In the genomic region with DNA sequence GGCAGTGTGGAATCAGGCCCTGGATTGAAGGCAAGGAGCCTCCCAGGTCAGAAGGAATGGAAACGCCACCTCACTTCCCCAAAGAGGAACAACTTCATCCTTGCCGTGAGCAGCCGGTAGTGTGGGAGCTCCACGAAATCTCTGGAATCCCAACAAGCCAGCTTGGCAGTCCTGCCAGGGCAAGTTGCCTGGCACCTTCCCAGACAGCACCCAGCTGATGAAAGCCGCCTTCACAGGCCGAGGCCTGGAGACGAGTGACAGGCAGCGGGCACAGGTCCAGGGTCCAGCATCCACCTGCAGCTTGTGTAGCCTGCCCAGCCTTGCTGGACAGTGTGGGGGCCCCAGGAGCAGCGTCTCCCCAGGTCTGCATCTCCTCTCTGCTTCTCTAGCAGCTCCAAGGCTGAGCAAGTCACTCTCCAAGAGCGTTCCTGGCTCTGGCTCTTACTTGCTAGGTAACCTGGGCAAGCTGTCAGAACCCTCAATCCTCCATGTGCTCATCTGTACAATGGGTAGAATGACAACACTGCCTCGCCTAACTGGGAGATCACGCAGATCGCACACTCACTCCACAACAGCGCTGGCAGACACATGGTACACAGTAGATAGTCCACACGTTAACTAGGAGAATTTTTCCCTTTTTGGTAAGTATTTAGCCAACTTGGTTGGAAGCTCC, we compare ENCODE assay signal across 13 cellular contexts. TPM values are rescaled to one million over a fixed set of nuclear protein-coding genes. Genes with fewer than 3 reads are reported as not detected.
DNase-seq lines count a peak whose midpoint lies in the region; ATAC-seq, FAIRE-seq and TF ChIP-seq lines count a peak whose summit lies in the region.
"Had no signal": no experiment of that assay in that cellular context is flagged by ENCODE, and none has a peak within 500 bp of the region (broad histone marks: within the 10 kb centered on the region; RNA-seq: fewer than 3 reads in every experiment).

No MANE protein-coding gene starts in this region.

- no peak overlapping the region for H4K8ac ChIP-seq in H1 (ENCODE audit: extremely low read depth, insufficient read depth, low read length)

- H3K36me3 Mint-ChIP-seq in natural killer cell, result no peaks in the 10 kb centered on the region
- H3K36me3 Mint-ChIP-seq in natural killer cell treated with Interleukin-12 subunit alpha and Interleukin-12 subunit beta and Interleukin-15 and Interleukin-18, amount 100 ng/mL, for 72 hours, result no peaks in the 10 kb centered on the region

- no peak overlapping the region for H2BK20ac ChIP-seq in H1 (ENCODE audit: low read length)

- H3K9me3 ChIP-seq in H1 (ENCODE audit: insufficient read depth in 2 of 2, low read depth in 1 of 2, low read length in 1 of 2), result no peaks in the 10 kb centered on the region
- H3K9me3 ChIP-seq in lower lobe of right lung, result no peaks in the 10 kb centered on the region
- no peaks in the 10 kb centered on the region for H3K9me3 ChIP-seq in aorta (ENCODE audit: control insufficient read depth, low read length)
- no peaks in the 10 kb centered on the region for H3K9me3 ChIP-seq in HAP-1
- H3K9me3 ChIP-seq in effector memory CD4-positive, alpha-beta T cell (ENCODE audit: control insufficient read depth, low read length), result no peaks in the 10 kb centered on the region
- H3K9me3 ChIP-seq: BE2C, Peyer's patch, uterus had no signal

- peaks cover 15 to 28% of the 10 kb centered on the region in 2 experiments for H4K20me1 ChIP-seq in H1 (replicated peaks in 1 of 2; ENCODE audit: control insufficient read depth in 1 of 2, insufficient read depth in 2 of 2, low read length in 2 of 2)

- no peak overlapping the region for H3K18ac ChIP-seq in H1 (ENCODE audit: extremely low read depth, low read length)

- POLR2A ChIA-PET in H1 (lab: Charles Lee; ENCODE audit: partially characterized antibody), result interaction anchor here (0.8 to 1.8 kb wide), 5 partner anchors 11 to 111 kb away, joined by 3 to 6 read pairs (median 3); a partner anchor contains a TSS

- H3K27me3 ChIP-seq in H1 (replicated peaks in 1 of 4; ENCODE audit: control insufficient read depth in 3 of 4, extremely low read depth in 1 of 4, insufficient read depth in 3 of 4, low read length in 3 of 4) (no peaks in the 10 kb centered on the region), lower lobe of right lung (ENCODE audit: low read depth) (no peaks in the 10 kb centered on the region), aorta (ENCODE audit: control insufficient read depth in 1 of 2, insufficient read depth in 2 of 2, low read length in 1 of 2) (no peaks in the 10 kb centered on the region), HAP-1 (ENCODE audit: low read depth) (no peaks in the 10 kb centered on the region)
- no peaks in the 10 kb centered on the region for H3K27me3 ChIP-seq in effector memory CD4-positive, alpha-beta T cell (replicated peaks; ENCODE audit: control insufficient read depth, insufficient read depth, low read length, poor library complexity, severe bottlenecking)
- H3K27me3 ChIP-seq: BE2C, Peyer's patch, uterus had no signal

- peaks cover 22 to 46% of the 10 kb centered on the region in 2 donors for H3K4me1 Mint-ChIP-seq in natural killer cell
- peaks cover 26 to 28% of the 10 kb centered on the region in 2 donors for H3K4me1 Mint-ChIP-seq in natural killer cell treated with Interleukin-12 subunit alpha and Interleukin-12 subunit beta and Interleukin-15 and Interleukin-18, amount 100 ng/mL, for 72 hours (ENCODE audit: low read depth in 2 of 2)

- H3K79me1 ChIP-seq in H1 (ENCODE audit: low read depth, low read length), result peaks cover 8% of the 10 kb centered on the region; the same call in 1 of the 2 replicates

- CTCF ChIA-PET in H1 (lab: Charles Lee; ENCODE audit: partially characterized antibody), result interaction anchor here (0.7 to 34.3 kb wide), 7 partner anchors 10 to 135 kb away, joined by 3 to 1769 read pairs (median 24); a partner anchor contains a TSS

- no peak overlapping the region for H3K4me2 ChIP-seq in H1 (ENCODE audit: insufficient read depth in 1 of 2, low read depth in 2 of 2, low read length in 2 of 2)

- no peak overlapping the region for H3K23ac ChIP-seq in H1 (ENCODE audit: insufficient read length)

- TF ChIP-seq CTCF in natural killer cell (IDR thresholded peaks at IDR 0.05) (no peak), H1 (IDR thresholded peaks at IDR 0.05; ENCODE audit: control extremely low read depth in 1 of 3, insufficient read depth in 1 of 3, low read depth in 1 of 3, low read length in 3 of 3) (no peak), lower lobe of right lung (IDR thresholded peaks at IDR 0.05) (no peak)

- no peak for TF ChIP-seq POLR2A in H1 (IDR thresholded peaks at IDR 0.05; ENCODE audit: control extremely low read depth in 1 of 2, low read depth in 2 of 2, low read length in 2 of 2)

- H3K79me2 ChIP-seq in H1 (ENCODE audit: control insufficient read depth in 1 of 2, insufficient read depth in 2 of 2, low read length in 2 of 2), result peaks cover 0 to 29% of the 10 kb centered on the region in 2 experiments; a peak in 2 of 4 replicates
- H3K79me2 ChIP-seq: parathyroid adenoma had no signal

- no peak for TF ChIP-seq RAD21 in H1 (IDR thresholded peaks at IDR 0.05 in 1 of 2, conservative IDR thresholded peaks at IDR 0.05 in 1 of 2; ENCODE audit: low read depth in 2 of 2, low read length in 2 of 2)

- no peaks in the 10 kb centered on the region for H3K9me3 Mint-ChIP-seq in natural killer cell
- no peaks in the 10 kb centered on the region for H3K9me3 Mint-ChIP-seq in natural killer cell treated with Interleukin-12 subunit alpha and Interleukin-12 subunit beta and Interleukin-15 and Interleukin-18, amount 100 ng/mL, for 72 hours

- no peak overlapping the region for H2BK15ac ChIP-seq in H1 (ENCODE audit: low read length)

- TF ChIP-seq EP300 in H1 (IDR thresholded peaks at IDR 0.05; ENCODE audit: borderline replicate concordance in 1 of 2, low read depth in 2 of 2, low read length in 2 of 2), result no peak

- DNase-seq in natural killer cell (no peak), H1 (ENCODE audit: low read depth in 1 of 2, low spot score in 2 of 2) (no peak), lower lobe of right lung (peak; percentile 83), aorta (peak; percentile 69 to 85), HAP-1 (ENCODE audit: low spot score in 2 of 2) (no peak), NCI-H2107 (lab: John Stamatoyannopoulos, UW) (no peak)
- no peak for DNase-seq in natural killer cell treated with Interleukin-12 subunit alpha and Interleukin-12 subunit beta and Interleukin-15 and Interleukin-18, amount 100 ng/mL, for 72 hours (ENCODE audit: low spot score)
- no peak for DNase-seq in effector memory CD4-positive, alpha-beta T cell
- DNase-seq: BE2C, NCI-H187 treated with DMSO at 0.1 percent for 48 hours, uterus had no signal

- H4K5ac ChIP-seq in H1 (ENCODE audit: insufficient read length, low read depth, low read length), result no peak overlapping the region

- ATAC-seq in natural killer cell (no peak), lower lobe of right lung (peak; percentile 27 to 55), aorta (ENCODE audit: low FRiP score) (no peak)
- no peak for ATAC-seq in natural killer cell treated with Interleukin-12 subunit alpha and Interleukin-12 subunit beta and Interleukin-15 and Interleukin-18, amount 100 ng/mL, for 72 hours

- no peak overlapping the region for H4K91ac ChIP-seq in H1 (replicated peaks; ENCODE audit: insufficient read length, low read length)

- in situ Hi-C loops in HAP-1 (cut with MboI; ENCODE audit: low sequenced_read_pairs), result no loop called here

- H3K4me3 ChIP-seq in H1 (ENCODE audit: extremely low read depth in 1 of 4, insufficient read depth in 2 of 4, low read depth in 3 of 4, low read length in 4 of 4), result no peak overlapping the region
- H3K4me3 ChIP-seq in lower lobe of right lung, result no peak overlapping the region
- H3K4me3 ChIP-seq in aorta (ENCODE audit: low read length in 2 of 2), result no peak overlapping the region
- no peak overlapping the region for H3K4me3 ChIP-seq in HAP-1
- no peak overlapping the region for H3K4me3 ChIP-seq in effector memory CD4-positive, alpha-beta T cell (ENCODE audit: insufficient read depth, low read depth, low read length, poor library complexity, severe bottlenecking)
- H3K4me3 ChIP-seq: Peyer's patch, uterus had no signal

- H3K4me3 Mint-ChIP-seq in natural killer cell, result no peak overlapping the region
- no peak overlapping the region for H3K4me3 Mint-ChIP-seq in natural killer cell treated with Interleukin-12 subunit alpha and Interleukin-12 subunit beta and Interleukin-15 and Interleukin-18, amount 100 ng/mL, for 72 hours

- no peak for FAIRE-seq in H1 (lab: Jason Lieb, UNC)

- no peak overlapping the region for H2BK5ac ChIP-seq in H1 (ENCODE audit: low read depth, low read length)

- no peaks in the 10 kb centered on the region for H3K27me3 Mint-ChIP-seq in natural killer cell (ENCODE audit: low read depth in 2 of 2)
- H3K27me3 Mint-ChIP-seq in natural killer cell treated with Interleukin-12 subunit alpha and Interleukin-12 subunit beta and Interleukin-15 and Interleukin-18, amount 100 ng/mL, for 72 hours, result no peaks in the 10 kb centered on the region

- no peak overlapping the region for H2AFZ ChIP-seq in H1 (ENCODE audit: low read length)
- H2AFZ ChIP-seq: parathyroid adenoma had no signal

- H2BK120ac ChIP-seq in H1 (replicated peaks; ENCODE audit: low read depth, low read length), result no peak overlapping the region

- no peak overlapping the region for H3K27ac ChIP-seq in H1 (ENCODE audit: low read depth, low read length)
- H3K27ac ChIP-seq in lower lobe of right lung, result no peak overlapping the region
- no peak overlapping the region for H3K27ac ChIP-seq in aorta (ENCODE audit: low read depth in 1 of 2, low read length in 2 of 2)
- no peak overlapping the region for H3K27ac ChIP-seq in effector memory CD4-positive, alpha-beta T cell (ENCODE audit: insufficient read depth, low read length, poor library complexity, severe bottlenecking)
- H3K27ac ChIP-seq: parathyroid adenoma, uterus had no signal

- H3K4me1 ChIP-seq in H1 (replicated peaks in 1 of 4; ENCODE audit: control insufficient read depth in 3 of 4, insufficient read depth in 4 of 4, low read length in 3 of 4) (peaks cover 0 to 8% (median 2%) of the 10 kb centered on the region in 4 experiments; a peak in 5 of 7 replicates), lower lobe of right lung (peaks cover 44% of the 10 kb centered on the region), aorta (ENCODE audit: control insufficient read depth in 1 of 2, insufficient read depth in 2 of 2, low read length in 2 of 2) (peaks cover 0 to 2% of the 10 kb centered on the region in 2 donors), HAP-1 (peaks cover 8% of the 10 kb centered on the region)
- H3K4me1 ChIP-seq in effector memory CD4-positive, alpha-beta T cell (ENCODE audit: control insufficient read depth, insufficient read depth, low read length, poor library complexity, severe bottlenecking), result peaks cover 14% of the 10 kb centered on the region
- H3K4me1 ChIP-seq: uterus had no signal

- H2BK12ac ChIP-seq in H1 (ENCODE audit: low read depth, low read length), result no peak overlapping the region

- no peak overlapping the region for H3K4ac ChIP-seq in H1 (replicated peaks; ENCODE audit: insufficient read length, low read depth, low read length)

- intact Hi-C loops in natural killer cell (cut with micrococcal nuclease), result no loop called here
- intact Hi-C loops in lower lobe of right lung (cut with DNase I), result no loop called here
- intact Hi-C loops in aorta (cut with DNase I), result no loop called here

- H3K27ac Mint-ChIP-seq in natural killer cell, result peak overlapping the region; percentile 36 to 81
- H3K27ac Mint-ChIP-seq in natural killer cell treated with Interleukin-12 subunit alpha and Interleukin-12 subunit beta and Interleukin-15 and Interleukin-18, amount 100 ng/mL, for 72 hours, result peak overlapping the region in 1 of 2 donors; percentile 98

- no peak overlapping the region for H2AK5ac ChIP-seq in H1 (ENCODE audit: low read depth, low read length)

- no peak overlapping the region for H3K9ac ChIP-seq in H1 (replicated peaks in 1 of 4; ENCODE audit: extremely low read depth in 1 of 4, low read depth in 3 of 4, low read length in 3 of 4)
- H3K9ac ChIP-seq: parathyroid adenoma had no signal

- 93% methylated on average over 15 of the region's 15 CpGs; no CpG with 5 or more reads in 1 of the 2 experiments for WGBS in H1 (ENCODE audit: extremely low coverage in 1 of 2, insufficient coverage in 1 of 2, insufficient read length in 1 of 2, insufficient replicate concordance in 2 of 2, low coverage in 1 of 2, low lambda C conversion rate in 2 of 2, missing lambda C conversion rate in 1 of 2), 2 experiments
- 36 to 40% methylated on average over 15 of the region's 15 CpGs for WGBS in aorta, 2 donors

- H3K56ac ChIP-seq in H1 (replicated peaks; ENCODE audit: insufficient read length, low read depth, low read length), result no peak overlapping the region

- H3K23me2 ChIP-seq in H1 (ENCODE audit: low read depth, low read length), result no peaks in the 10 kb centered on the region

- no peak overlapping the region for H3K14ac ChIP-seq in H1 (ENCODE audit: insufficient read length)

- H3K36me3 ChIP-seq in H1 (ENCODE audit: control insufficient read depth in 2 of 4, insufficient read depth in 4 of 4, low read length in 3 of 4), result no peaks in the 10 kb centered on the region
- H3K36me3 ChIP-seq in lower lobe of right lung, result peaks cover 3% of the 10 kb centered on the region
- H3K36me3 ChIP-seq in aorta (ENCODE audit: control insufficient read depth in 1 of 2, insufficient read depth in 2 of 2, low read length in 1 of 2), result no peaks in the 10 kb centered on the region
- H3K36me3 ChIP-seq in HAP-1 (replicated peaks), result peaks cover 20% of the 10 kb centered on the region; the same call in 1 of the 2 replicates
- no peaks in the 10 kb centered on the region for H3K36me3 ChIP-seq in effector memory CD4-positive, alpha-beta T cell (ENCODE audit: control insufficient read depth, insufficient read depth, low read length)
- H3K36me3 ChIP-seq: BE2C, uterus had no signal

RNA-seq across cellular contexts. Expression of a gene that starts 43.0 kb away (rescaled TPM):
- 10 to 100 TPM; 11.5 to 16.9 (median 15.4) TPM for total RNA-seq in natural killer cell
- total RNA-seq in natural killer cell treated with Interleukin-12 subunit alpha and Interleukin-12 subunit beta and Interleukin-15 and Interleukin-18, amount 100 ng/mL, for 72 hours, result 10 to 100 TPM; 49.5 to 87.5 TPM
- 150 and 151 TPM in 2 replicates for total RNA-seq in H1 (2021; fragmentation: NEBNext Ultra II Directional; extraction: Animal tissue kit (Norgen Biotek cat#: 25700))
- polyA plus RNA-seq in H1 (2011; rRNA removed), result 214 and 263 TPM in 2 replicates
- polyA plus RNA-seq in H1 (2011; cell fraction: cytosol; rRNA removed), result 194 TPM
- polyA plus RNA-seq in H1 (2011; cell fraction: nucleus; rRNA removed), result 168 TPM
- 126 to 192 TPM (median 179 TPM) in 4 replicates for polyA plus RNA-seq in H1 (2012, experiment 1 of 2)
- polyA plus RNA-seq in H1 (2012, experiment 2 of 2), result 213 TPM
- polyA plus RNA-seq in H1 (2013, experiment 1 of 2), result 128 TPM
- 131 TPM for polyA plus RNA-seq in H1 (2013, experiment 2 of 2)
- polyA minus RNA-seq in H1 (2011; rRNA and poly(A)+ RNA removed), result 103 and 119 TPM in 2 replicates
- 58.6 TPM for polyA minus RNA-seq in H1 (2011; cell fraction: cytosol; rRNA and poly(A)+ RNA removed)
- polyA minus RNA-seq in H1 (2011; cell fraction: nucleus; rRNA and poly(A)+ RNA removed), result 43.6 TPM
- 28.5 TPM for total RNA-seq in lower lobe of right lung
- total RNA-seq in aorta, result 10 to 100 TPM; 12.5 to 20.9 TPM
- polyA plus RNA-seq in aorta, result 10 to 100 TPM; 14.4 to 22.6 TPM

Comparison
In these comparisons a context has a peak if more than half of its experiments do, and no peak if none do; other contexts are left out.
1. ATAC-seq: peak in lower lobe of right lung (2 of 2); none in natural killer cell (0 of 3), natural killer cell treated with Interleukin-12 subunit alpha and Interleukin-12 subunit beta and Interleukin-15 and Interleukin-18, amount 100 ng/mL, for 72 hours (0 of 2) and aorta (single experiment).
2. DNase-seq: peak in lower lobe of right lung (single experiment) and aorta (2 of 2); none in natural killer cell (single experiment), natural killer cell treated with Interleukin-12 subunit alpha and Interleukin-12 subunit beta and Interleukin-15 and Interleukin-18, amount 100 ng/mL, for 72 hours (single experiment), H1 (0 of 2), HAP-1 (0 of 2), NCI-H2107 (single experiment) and effector memory CD4-positive, alpha-beta T cell (0 of 3).